Comparison of ENCODE assay signal across 9 cellular contexts in the genomic region with DNA sequence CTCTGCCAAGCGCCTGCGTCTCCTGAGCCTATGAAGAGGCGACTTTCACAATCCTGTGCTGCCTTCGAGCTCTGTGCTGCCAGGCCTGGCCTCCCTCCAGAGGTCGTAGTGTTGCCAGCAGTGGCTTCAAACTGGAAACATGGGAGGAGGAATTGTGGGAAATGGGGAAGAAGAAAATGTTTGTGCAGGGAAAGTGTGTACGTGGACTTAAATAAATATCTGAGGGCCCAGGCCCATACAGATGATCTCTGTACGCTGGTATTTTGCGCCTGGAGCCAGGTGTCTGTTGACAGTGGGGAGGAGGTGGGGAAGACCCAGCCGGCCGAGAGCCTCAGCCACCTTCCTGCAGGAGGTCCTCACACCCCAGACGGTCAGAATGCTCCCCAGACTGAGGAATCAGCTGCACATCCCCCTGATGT. TPM values are rescaled to one million over a fixed set of nuclear protein-coding genes. Genes with fewer than 3 reads are reported as not detected.
A peak's percentile ranks its signal among the peaks of the same experiment; 100 is the strongest.
DNase-seq lines count a peak whose midpoint lies in the region; ATAC-seq, FAIRE-seq and TF ChIP-seq lines count a peak whose summit lies in the region.
"Had no signal": no experiment of that assay in that cellular context is flagged by ENCODE, and none has a peak within 500 bp of the region (broad histone marks: within the 10 kb centered on the region; RNA-seq: fewer than 3 reads in every experiment).

No MANE protein-coding gene starts in this region.

- POLR2A ChIA-PET in activated CD4-positive, alpha-beta memory T cell treated with anti-CD3 and anti-CD28 coated beads for 36 hours (lab: Charles Lee), result interaction anchor here (0.8 to 4.0 kb wide), 13 partner anchors 9 to 105 kb away, joined by 3 to 31 read pairs (median 6); no protein-coding TSS in a partner anchor

- H3K27ac Mint-ChIP-seq in activated CD4-positive, alpha-beta memory T cell treated with anti-CD3 and anti-CD28 coated beads for 36 hours, result peak overlapping the region; percentile 92

- H3K27me3 Mint-ChIP-seq in activated CD4-positive, alpha-beta memory T cell treated with anti-CD3 and anti-CD28 coated beads for 36 hours, result no peaks in the 10 kb centered on the region

- 7 to 10% methylated on average over 11 of the region's 11 CpGs for WGBS in pancreas, 2 donors

- H3K27ac ChIP-seq in foreskin keratinocyte, result peak overlapping the region; percentile 87
- peak overlapping the region; percentile 70 to 92 (median 88) for H3K27ac ChIP-seq in pancreas
- H3K27ac ChIP-seq: HL-60 had no signal

- intact Hi-C loops in activated CD4-positive, alpha-beta memory T cell treated with anti-CD3 and anti-CD28 coated beads for 36 hours (cut with micrococcal nuclease), result loop anchor here (1.0 to 5.0 kb wide), 3 partner anchors 43 to 1034 kb away; a partner anchor contains a TSS
- intact Hi-C loops in pancreas (cut with DNase I), result loop anchor here in 1 of 3 donors (10.0 kb wide), 1 partner anchor 48 kb away; a partner anchor contains a TSS

- H3K4me3 Mint-ChIP-seq in activated CD4-positive, alpha-beta memory T cell treated with anti-CD3 and anti-CD28 coated beads for 36 hours, result peak overlapping the region; percentile 70

- ATAC-seq in foreskin keratinocyte (peak; percentile 62), pancreas (peak; percentile 79 to 89 (median 84)), HG03025 (IDR thresholded peaks at IDR 0.05; ENCODE audit: low FRiP score, unreplicated experiment) (no peak), GM21723 (IDR thresholded peaks at IDR 0.05; ENCODE audit: unreplicated experiment) (no peak), GM18909 (IDR thresholded peaks at IDR 0.05; ENCODE audit: poor library complexity, unreplicated experiment) (no peak)

- H3K4me1 Mint-ChIP-seq in activated CD4-positive, alpha-beta memory T cell treated with anti-CD3 and anti-CD28 coated beads for 36 hours (ENCODE audit: low read depth), result peaks cover 83% of the 10 kb centered on the region

- H3K36me3 ChIP-seq in pancreas, result peaks cover 0 to 8% (median 0%) of the 10 kb centered on the region in 3 donors

- no peak for FAIRE-seq in pancreas (lab: Jason Lieb, UNC)

- peak overlapping the region in 2 of 4 donors; percentile 22 to 31 for H3K4me3 ChIP-seq in pancreas

- CTCF ChIA-PET in activated CD4-positive, alpha-beta memory T cell treated with anti-CD3 and anti-CD28 coated beads for 36 hours (lab: Charles Lee), result interaction anchor here (0.6 to 2.4 kb wide), 16 partner anchors 10 to 181 kb away, joined by 3 to 10 read pairs (median 4); a partner anchor contains a TSS

- peaks cover 47% of the 10 kb centered on the region for H3K36me3 Mint-ChIP-seq in activated CD4-positive, alpha-beta memory T cell treated with anti-CD3 and anti-CD28 coated beads for 36 hours

- H3K27me3 ChIP-seq in foreskin keratinocyte (no peaks in the 10 kb centered on the region), pancreas (no peaks in the 10 kb centered on the region)

- H3K9me3 ChIP-seq in pancreas, result no peaks in the 10 kb centered on the region

- TF ChIP-seq CTCF in foreskin keratinocyte (conservative IDR thresholded peaks at IDR 0.05) (peak; percentile 33), pancreas (IDR thresholded peaks at IDR 0.05) (no peak)

- H3K9me3 Mint-ChIP-seq in activated CD4-positive, alpha-beta memory T cell treated with anti-CD3 and anti-CD28 coated beads for 36 hours, result no peaks in the 10 kb centered on the region

- DNase-seq in GM04504 (ENCODE audit: low read depth), result peak; percentile 72
- no peak for DNase-seq in activated CD4-positive, alpha-beta memory T cell treated with anti-CD3 and anti-CD28 coated beads for 36 hours
- DNase-seq in foreskin keratinocyte, result no peak
- DNase-seq in pancreas, result peak; percentile 87 to 95 (median 93)
- DNase-seq in DMS 273 (lab: John Stamatoyannopoulos, UW; ENCODE audit: unreplicated experiment), result no peak

- peaks cover 28% of the 10 kb centered on the region for H3K4me1 ChIP-seq in foreskin keratinocyte
- peaks cover 53 to 61% (median 54%) of the 10 kb centered on the region in 3 donors for H3K4me1 ChIP-seq in pancreas

RNA-seq across cellular contexts. Expression of a gene that starts 44.6 kb away (rescaled TPM):
- 10 to 100 TPM; 64.7 to 66.4 TPM for total RNA-seq in activated CD4-positive, alpha-beta memory T cell treated with anti-CD3 and anti-CD28 coated beads for 36 hours
- total RNA-seq in foreskin keratinocyte, result 58.0 and 59.5 TPM in 2 replicates
- 5.0 and 5.8 TPM in 2 replicates for polyA plus RNA-seq in foreskin keratinocyte
- 10 to 100 TPM; 29.4 to 46.8 (median 31.7) TPM for total RNA-seq in pancreas
- polyA plus RNA-seq in pancreas, result 10 to 100 TPM in 1 of 2 donors, 1 to 10 TPM in 1; 5.7 to 11.2 TPM

Comparison
In these comparisons a context has a peak if more than half of its experiments do, and no peak if none do; other contexts are left out.
1. DNase-seq: peak in GM04504 (single experiment) and pancreas (6 of 6); none in activated CD4-positive, alpha-beta memory T cell treated with anti-CD3 and anti-CD28 coated beads for 36 hours (single experiment), foreskin keratinocyte (0 of 2) and DMS 273 (single experiment).
2. ATAC-seq: peak in foreskin keratinocyte (single experiment) and pancreas (4 of 4); none in HG03025 (single experiment), GM21723 (single experiment) and GM18909 (single experiment).